ENCODE assay signal across 8 cellular contexts in genomic region chr1:160251687-160252526, GRCh38. TPM values are rescaled to one million over a fixed set of nuclear protein-coding genes. Genes with fewer than 3 reads are reported as not detected.
DNase-seq lines count a peak whose midpoint lies in the region; ATAC-seq and TF ChIP-seq lines count a peak whose summit lies in the region.

No MANE protein-coding gene starts in this region.

- H2BK15ac ChIP-seq in IMR-90 (ENCODE audit: low read depth, low read length): no peak overlapping the region

- H3K79me1 ChIP-seq in IMR-90 (ENCODE audit: low read depth in 1 of 2, low read length in 2 of 2): peaks cover 14 to 42% of the 10 kb centered on the region in 2 experiments; a peak in 3 of 4 replicates

- POLR2A ChIA-PET in AG04450 (lab: Yijun Ruan, JAX) (interaction anchor here (0.5 to 3.4 kb wide), 10 partner anchors 9 to 166 kb away, joined by 3 to 12 read pairs (median 4); partner anchors contain the start of genes CASQ1, DCAF8, IGSF8 and PEX19), IMR-90 (lab: Charles Lee; ENCODE audit: unreplicated experiment) (interaction anchor here (0.8 kb wide), 1 partner anchor 9 kb away, joined by 4 read pairs; no protein-coding TSS in a partner anchor), PC-3 (lab: Charles Lee; ENCODE audit: unreplicated experiment) (interaction anchor here (0.6 to 0.9 kb wide), 2 partner anchors 9 to 142 kb away, joined by 3 to 8 read pairs; no protein-coding TSS in a partner anchor)

- H2AFZ ChIP-seq in IMR-90 (replicated peaks; ENCODE audit: low read length, poor library complexity): no peak overlapping the region
- no peak overlapping the region for H2AFZ ChIP-seq in PC-3 (ENCODE audit: low read length)
- no peak overlapping the region for H2AFZ ChIP-seq in neural cell (ENCODE audit: low read depth, low read length)

- H3K14ac ChIP-seq in IMR-90 (replicated peaks; ENCODE audit: low read depth, low read length): no peak overlapping the region

- no peak overlapping the region for H2AK5ac ChIP-seq in IMR-90 (ENCODE audit: low read depth, low read length)

- H3F3A ChIP-seq in PC-3 (ENCODE audit: low read length, unreplicated experiment) (no peaks in the 10 kb centered on the region), neural cell (ENCODE audit: insufficient read depth, low read length, poor library complexity, severe bottlenecking) (no peaks in the 10 kb centered on the region)

- H3K56ac ChIP-seq in IMR-90 (ENCODE audit: extremely low read depth, insufficient read depth, low read length): no peak overlapping the region

- no peak overlapping the region for H2BK120ac ChIP-seq in IMR-90 (ENCODE audit: low read depth, low read length)

- no peaks in the 10 kb centered on the region for H3K9me3 ChIP-seq in AG04450 (ENCODE audit: control insufficient read depth, insufficient read depth, low read length)
- H3K9me3 ChIP-seq in IMR-90 (ENCODE audit: control insufficient read depth, insufficient read depth, low read length): no peaks in the 10 kb centered on the region
- no peaks in the 10 kb centered on the region for H3K9me3 ChIP-seq in PC-3 (ENCODE audit: low read length)
- no peaks in the 10 kb centered on the region for H3K9me3 ChIP-seq in neural cell (ENCODE audit: low read length)
- H3K9me3 ChIP-seq in transverse colon: no peaks in the 10 kb centered on the region

- H4K20me1 ChIP-seq in IMR-90 (ENCODE audit: insufficient read depth, low read length) (peaks cover 13% of the 10 kb centered on the region), PC-3 (ENCODE audit: low read length) (peaks cover 15% of the 10 kb centered on the region), neural cell (ENCODE audit: insufficient read depth) (no peaks in the 10 kb centered on the region)

- peaks cover under 1% of the 10 kb centered on the region for H3K4me1 Mint-ChIP-seq in activated T-helper 17 cell treated with anti-CD3 and anti-CD28 coated beads, Interleukin-2, amount 50 U/mL, for 72 hours

- H3K9me2 ChIP-seq in PC-3 (replicated peaks; ENCODE audit: low read length): no peaks in the 10 kb centered on the region
- no peaks in the 10 kb centered on the region for H3K9me2 ChIP-seq in neural cell (ENCODE audit: insufficient read depth, low read length)

- peaks cover 87% of the 10 kb centered on the region for H3K79me2 ChIP-seq in PC-3 (ENCODE audit: low read length)
- peaks cover 21% of the 10 kb centered on the region for H3K79me2 ChIP-seq in neural cell (replicated peaks; ENCODE audit: insufficient read depth, low read length)

- H2BK20ac ChIP-seq in IMR-90 (ENCODE audit: low read depth, low read length): no peak overlapping the region

- no peaks in the 10 kb centered on the region for H3K9me1 ChIP-seq in IMR-90 (ENCODE audit: insufficient read depth, low read length)

- H2AK9ac ChIP-seq in IMR-90 (replicated peaks; ENCODE audit: low read depth, low read length, poor library complexity): no peak overlapping the region

- H3K4me1 ChIP-seq in IMR-90 (ENCODE audit: control insufficient read depth, insufficient read depth, low read length) (no peaks in the 10 kb centered on the region), PC-3 (ENCODE audit: insufficient read depth, low read length) (peaks cover 6% of the 10 kb centered on the region), transverse colon (peaks cover 5 to 31% (median 7%) of the 10 kb centered on the region in 4 donors)

- H3K36me3 Mint-ChIP-seq in activated T-helper 17 cell treated with anti-CD3 and anti-CD28 coated beads, Interleukin-2, amount 50 U/mL, for 72 hours (ENCODE audit: low read depth): peaks cover 71% of the 10 kb centered on the region

- no peak overlapping the region for H3K9ac ChIP-seq in IMR-90 (ENCODE audit: low read depth, low read length)
- no peak overlapping the region for H3K9ac ChIP-seq in PC-3 (ENCODE audit: low read length)
- no peak overlapping the region for H3K9ac ChIP-seq in neural cell (ENCODE audit: low read length)

- peaks cover 2% of the 10 kb centered on the region for H3K36me3 ChIP-seq in IMR-90 (ENCODE audit: control insufficient read depth, insufficient read depth, low read length)
- peaks cover 3% of the 10 kb centered on the region; the same call in 1 of the 2 replicates for H3K36me3 ChIP-seq in PC-3 (ENCODE audit: low read depth, low read length)
- no peaks in the 10 kb centered on the region for H3K36me3 ChIP-seq in neural cell (ENCODE audit: insufficient read depth, low read length)
- H3K36me3 ChIP-seq in transverse colon: no peaks in the 10 kb centered on the region

- intact Hi-C loops in IMR-90 (cut with micrococcal nuclease): no loop called here
- intact Hi-C loops in PC-3 (cut with micrococcal nuclease): loop anchor here (1.0 to 2.0 kb wide), 3 partner anchors 33 to 151 kb away; no protein-coding TSS in a partner anchor
- intact Hi-C loops in transverse colon (cut with DNase I; ENCODE audit: low total_unique reads): loop anchor here (5.0 kb wide), 1 partner anchor 55 kb away; no protein-coding TSS in a partner anchor

- no peak overlapping the region for H3K23ac ChIP-seq in IMR-90 (ENCODE audit: low read depth, low read length)

- in situ Hi-C loops in IMR-90 (cut with MboI; ENCODE audit: low sequenced_read_pairs) (no loop called here), transverse colon (cut with MboI; ENCODE audit: low pct_ligation_motif_present in 1 of 4, low pct_unique_long_range_greater_than_20kb in 1 of 4, low sequenced_read_pairs in 3 of 4) (loop anchor here in 1 of 4 donors (10.0 kb wide), 1 partner anchor 57 kb away; the partner anchor contains the start of gene CASQ1)

- no peak overlapping the region for H4K91ac ChIP-seq in IMR-90 (ENCODE audit: insufficient read depth, low read depth, low read length)

- H3K4me3 ChIP-seq in AG04450 (ENCODE audit: low read depth, low read length) (no peak overlapping the region), IMR-90 (ENCODE audit: insufficient read depth, low read depth, low read length) (no peak overlapping the region), PC-3 (ENCODE audit: low read length) (no peak overlapping the region), fibroblast of pulmonary artery (replicated peaks; ENCODE audit: low read depth, low read length) (no peak overlapping the region), neural cell (ENCODE audit: low read length) (no peak overlapping the region), transverse colon (no peak overlapping the region)

- TF ChIP-seq EP300 in neural cell (conservative IDR thresholded peaks at IDR 0.05; ENCODE audit: poor library complexity, severe bottlenecking) (no peak), transverse colon (IDR thresholded peaks at IDR 0.05; ENCODE audit: low read depth) (no peak)

- 52% methylated on average over 2 of the region's 5 CpGs; no CpG with 5 or more reads in 1 of the 2 experiments for WGBS in IMR-90 (ENCODE audit: extremely low coverage in 2 of 2, insufficient read length in 1 of 2), 2 experiments
- 68 to 73% methylated on average over 4 to 5 of the region's 5 CpGs for WGBS in transverse colon (ENCODE audit: low coverage in 1 of 2), 2 donors

- H3K4me3 Mint-ChIP-seq in activated T-helper 17 cell treated with anti-CD3 and anti-CD28 coated beads, Interleukin-2, amount 50 U/mL, for 72 hours: no peak overlapping the region

- no peak overlapping the region for H3K18ac ChIP-seq in IMR-90 (ENCODE audit: low read depth, low read length)

- H3K4me2 ChIP-seq in IMR-90 (ENCODE audit: low read depth, low read length) (no peak overlapping the region), PC-3 (ENCODE audit: low read length) (no peak overlapping the region), neural cell (ENCODE audit: low read length) (no peak overlapping the region)

- H3K27ac Mint-ChIP-seq in activated T-helper 17 cell treated with anti-CD3 and anti-CD28 coated beads, Interleukin-2, amount 50 U/mL, for 72 hours: peak overlapping the region; percentile 6

- no peak overlapping the region for H2BK5ac ChIP-seq in IMR-90 (ENCODE audit: low read depth, low read length, poor library complexity, severe bottlenecking)

- TF ChIP-seq CTCF in AG04450 (IDR thresholded peaks at IDR 0.05; ENCODE audit: low read depth, low read length) (peak; percentile 76), IMR-90 (conservative IDR thresholded peaks at IDR 0.05; ENCODE audit: low read depth, low read length) (peak; percentile 72), PC-3 (conservative IDR thresholded peaks at IDR 0.05; ENCODE audit: low read depth, low read length) (peak; percentile 96), fibroblast of pulmonary artery (IDR thresholded peaks at IDR 0.05; ENCODE audit: low read length, missing control alignments) (peak; percentile 79), neural cell (IDR thresholded peaks at IDR 0.05; ENCODE audit: poor library complexity, severe bottlenecking) (peak; percentile 89), transverse colon (IDR thresholded peaks at IDR 0.05) (peak; percentile 60 to 72 (median 63))

- peak; percentile 49 for DNase-seq in AG04450 (ENCODE audit: low read depth, low spot score)
- DNase-seq in IMR-90: peak; percentile 77
- DNase-seq in PC-3: peak; percentile 86
- peak; percentile 85 for DNase-seq in fibroblast of pulmonary artery (ENCODE audit: low read depth)
- peak; percentile 67 for DNase-seq in transverse colon

- no peaks in the 10 kb centered on the region for H3K27me3 Mint-ChIP-seq in activated T-helper 17 cell treated with anti-CD3 and anti-CD28 coated beads, Interleukin-2, amount 50 U/mL, for 72 hours

- TF ChIP-seq POLR2A in IMR-90 (IDR thresholded peaks at IDR 0.05; ENCODE audit: low read depth, low read length): no peak
- TF ChIP-seq POLR2A in transverse colon (IDR thresholded peaks at IDR 0.05): no peak

- CTCF ChIA-PET in AG04450 (lab: Charles Lee) (interaction anchor here (0.6 to 8.0 kb wide), 55 partner anchors 9 to 244 kb away, joined by 3 to 147 read pairs (median 5); partner anchors contain the start of genes ATP1A2, CASQ1, COPA and DCAF8), IMR-90 (lab: Yijun Ruan, JAX) (interaction anchor here (0.6 to 2.8 kb wide), 27 partner anchors 8 to 179 kb away, joined by 3 to 26 read pairs (median 5); partner anchors contain the start of genes CASQ1 and PEX19), PC-3 (lab: Charles Lee) (interaction anchor here (0.5 to 1.8 kb wide), 19 partner anchors 10 to 453 kb away, joined by 3 to 53 read pairs (median 5); partner anchors contain the start of genes DCAF8, IGSF8 and PEX19)

- no peak overlapping the region for H4K8ac ChIP-seq in IMR-90 (ENCODE audit: low read depth in 2 of 2, low read length in 2 of 2)

- peak; percentile 72 for ATAC-seq in GM18517 (IDR thresholded peaks at IDR 0.05; ENCODE audit: unreplicated experiment)
- peak; percentile 85 for ATAC-seq in IMR-90 (ENCODE audit: low read depth)
- ATAC-seq in PC-3: peak; percentile 99
- ATAC-seq in activated T-helper 17 cell treated with anti-CD3 and anti-CD28 coated beads, Interleukin-2, amount 50 U/mL, for 72 hours (replicated peaks): peak; percentile 81

- H3K4ac ChIP-seq in IMR-90 (ENCODE audit: low read depth, low read length): no peak overlapping the region

- no peak overlapping the region for H3K27ac ChIP-seq in AG04450 (ENCODE audit: low read depth, low read length)
- no peak overlapping the region for H3K27ac ChIP-seq in IMR-90 (ENCODE audit: insufficient read depth, low read length)
- H3K27ac ChIP-seq in PC-3 (ENCODE audit: low read length): no peak overlapping the region
- no peak overlapping the region for H3K27ac ChIP-seq in neural cell (ENCODE audit: low read length)
- peak overlapping the region in 2 of 4 donors; percentile 23 to 43 for H3K27ac ChIP-seq in transverse colon

- H3K27me3 ChIP-seq in AG04450 (ENCODE audit: control insufficient read depth, insufficient read depth, low read length): no peaks in the 10 kb centered on the region
- no peaks in the 10 kb centered on the region for H3K27me3 ChIP-seq in IMR-90 (ENCODE audit: control insufficient read depth, insufficient read depth, low read length)
- no peaks in the 10 kb centered on the region for H3K27me3 ChIP-seq in PC-3 (ENCODE audit: low read length)
- no peaks in the 10 kb centered on the region for H3K27me3 ChIP-seq in neural cell (ENCODE audit: insufficient read depth, low read depth, low read length)
- no peaks in the 10 kb centered on the region for H3K27me3 ChIP-seq in transverse colon

- BruUV-seq in IMR-90 (replicated peaks; lab: Mats Ljungman, UMichigan) (no TSS peak), PC-3 (replicated peaks; lab: Mats Ljungman, UMichigan) (no TSS peak)

- TF ChIP-seq RAD21 in IMR-90 (IDR thresholded peaks at IDR 0.05; ENCODE audit: low read length): peak; percentile 83
- TF ChIP-seq RAD21 in neural cell (conservative IDR thresholded peaks at IDR 0.05): peak; percentile 94

- dilution Hi-C loops in IMR-90 (cut with HindIII; ENCODE audit: low sequenced_read_pairs, unreplicated experiment): no loop called here

- no peaks in the 10 kb centered on the region for H3K9me3 Mint-ChIP-seq in activated T-helper 17 cell treated with anti-CD3 and anti-CD28 coated beads, Interleukin-2, amount 50 U/mL, for 72 hours

- H4K5ac ChIP-seq in IMR-90 (ENCODE audit: low read depth, low read length): no peak overlapping the region

RNA-seq across cellular contexts. Expression of gene DCAF8, which starts 10.4 kb away (rescaled TPM):
- polyA plus RNA-seq in AG04450 (2011; rRNA removed): 108 and 111 TPM in 2 replicates
- 96.4 and 105 TPM in 2 replicates for polyA minus RNA-seq in AG04450 (2011; rRNA and poly(A)+ RNA removed)
- total RNA-seq in IMR-90 (2012; rRNA removed): 83.3 TPM in 2 replicates
- polyA plus RNA-seq in IMR-90 (2012; rRNA removed): 74.9 and 83.8 TPM in 2 replicates
- polyA plus RNA-seq in IMR-90 (2012; cell fraction: cytosol; rRNA removed): 28.3 and 31.3 TPM in 2 replicates
- 277 and 555 TPM in 2 replicates for polyA plus RNA-seq in IMR-90 (2012; cell fraction: nucleus; rRNA removed; ENCODE audit: low replicate concordance)
- total RNA-seq in PC-3 (2014; rRNA removed): 122 and 139 TPM in 2 replicates
- 100 to 1,000 TPM; 126 to 175 TPM for total RNA-seq in activated T-helper 17 cell treated with anti-CD3 and anti-CD28 coated beads, Interleukin-2, amount 50 U/mL, for 72 hours
- 153 TPM in 2 replicates for polyA plus RNA-seq in neural cell
- 117 and 129 TPM in 2 replicates for polyA minus RNA-seq in neural cell
- 100 to 1,000 TPM; 128 to 279 (median 137) TPM for total RNA-seq in transverse colon

RNA-seq across cellular contexts. Expression of gene PEX19, which starts 33.0 kb away (rescaled TPM):
- polyA plus RNA-seq in AG04450 (2011; rRNA removed): 77.2 and 87.5 TPM in 2 replicates
- 48.2 and 50.6 TPM in 2 replicates for polyA minus RNA-seq in AG04450 (2011; rRNA and poly(A)+ RNA removed)
- total RNA-seq in IMR-90 (2012; rRNA removed): 43.3 and 67.7 TPM in 2 replicates
- 37.7 and 44.5 TPM in 2 replicates for polyA plus RNA-seq in IMR-90 (2012; rRNA removed)
- polyA plus RNA-seq in IMR-90 (2012; cell fraction: cytosol; rRNA removed): 17.5 and 21.9 TPM in 2 replicates
- polyA plus RNA-seq in IMR-90 (2012; cell fraction: nucleus; rRNA removed; ENCODE audit: low replicate concordance): 14.2 and 38.0 TPM in 2 replicates
- 63.2 and 65.4 TPM in 2 replicates for total RNA-seq in PC-3 (2014; rRNA removed)
- total RNA-seq in activated T-helper 17 cell treated with anti-CD3 and anti-CD28 coated beads, Interleukin-2, amount 50 U/mL, for 72 hours: 10 to 100 TPM; 48.3 to 61.4 TPM
- polyA plus RNA-seq in neural cell: 37.7 and 51.6 TPM in 2 replicates
- 35.8 and 38.3 TPM in 2 replicates for polyA minus RNA-seq in neural cell
- 10 to 100 TPM; 22.1 to 50.8 (median 32.8) TPM for total RNA-seq in transverse colon

RNA-seq across cellular contexts. Expression of gene PEA15, which starts 46.7 kb away (rescaled TPM):
- 512 and 555 TPM in 2 replicates for polyA plus RNA-seq in AG04450 (2011; rRNA removed)
- polyA minus RNA-seq in AG04450 (2011; rRNA and poly(A)+ RNA removed): 285 and 334 TPM in 2 replicates
- total RNA-seq in IMR-90 (2012; rRNA removed): 265 and 296 TPM in 2 replicates
- polyA plus RNA-seq in IMR-90 (2012; rRNA removed): 710 and 754 TPM in 2 replicates
- 217 and 257 TPM in 2 replicates for polyA plus RNA-seq in IMR-90 (2012; cell fraction: cytosol; rRNA removed)
- polyA plus RNA-seq in IMR-90 (2012; cell fraction: nucleus; rRNA removed; ENCODE audit: low replicate concordance): 129 and 289 TPM in 2 replicates
- total RNA-seq in PC-3 (2014; rRNA removed): 90.3 and 128 TPM in 2 replicates
- total RNA-seq in activated T-helper 17 cell treated with anti-CD3 and anti-CD28 coated beads, Interleukin-2, amount 50 U/mL, for 72 hours: 10 to 100 TPM; 48.7 to 49.4 TPM
- polyA plus RNA-seq in neural cell: 46.4 and 51.9 TPM in 2 replicates
- 33.1 and 40.9 TPM in 2 replicates for polyA minus RNA-seq in neural cell
- 10 to 100 TPM; 25.8 to 92.5 (median 27.3) TPM for total RNA-seq in transverse colon
